16 cellular contexts compared by ENCODE assay signal in genomic region chr13:65336106-65336603, GRCh38.
"Had no signal": no experiment of that assay in that cellular context is flagged by ENCODE, and none has a peak within 500 bp of the region (broad histone marks: within the 10 kb centered on the region; RNA-seq: fewer than 3 reads in every experiment).

No MANE protein-coding gene starts in this region.

- H3K27ac Mint-ChIP-seq: activated CD4-positive, alpha-beta memory T cell treated with anti-CD3 and anti-CD28 coated beads, Interleukin-2, amount 10 ng/mL, durations not matched to agents 7 days and 5 days; activated CD8-positive, alpha-beta memory T cell treated with anti-CD3 and anti-CD28 coated beads, Interleukin-2, amount 10 ng/mL, durations not matched to agents 7 days and 5 days; activated naive CD4-positive, alpha-beta T cell treated with anti-CD3 and anti-CD28 coated beads for 36 hours; mesothelial cell of epicardium; nephron; stimulated activated naive CD8-positive, alpha-beta T cell treated with anti-CD3 and anti-CD28 coated beads, Interleukin-15, Interleukin-2, amounts not matched to agents 100 ng/mL and 50 ng/mL, for 24 hours; T-helper 2 cell treated with Interferon-gamma antibody and Interleukin-4, amounts not matched to agents 5 μg/mL and 100 μg/mL, for 36 hours had no signal

- H3K27me3 ChIP-seq: ascending aorta, right atrium auricular region, tibial nerve had no signal

- H3K36me3 Mint-ChIP-seq: activated CD8-positive, alpha-beta memory T cell treated with anti-CD3 and anti-CD28 coated beads, Interleukin-2, amount 10 ng/mL, durations not matched to agents 7 days and 5 days had no signal

- H3K36me3 ChIP-seq: ascending aorta, right atrium auricular region, tibial nerve had no signal

- H3K9me3 Mint-ChIP-seq: activated CD4-positive, alpha-beta memory T cell treated with anti-CD3 and anti-CD28 coated beads, Interleukin-2, amount 10 ng/mL, durations not matched to agents 7 days and 5 days; activated naive CD4-positive, alpha-beta T cell treated with anti-CD3 and anti-CD28 coated beads for 36 hours; nephron had no signal

- H3K4me1 ChIP-seq: ascending aorta, right atrium auricular region, tibial nerve had no signal

- H3K9me3 ChIP-seq: ascending aorta, right atrium auricular region, tibial nerve had no signal

- DNase-seq: activated CD4-positive, alpha-beta memory T cell treated with anti-CD3 and anti-CD28 coated beads, Interleukin-2, amount 10 ng/mL, durations not matched to agents 7 days and 5 days; activated CD4-positive, alpha-beta T cell treated with anti-CD3 and anti-CD28 coated beads for 48 hours; activated CD4-positive, CD25-positive, alpha-beta regulatory T cell; activated CD8-positive, alpha-beta memory T cell treated with anti-CD3 and anti-CD28 coated beads, Interleukin-2, amount 10 ng/mL, durations not matched to agents 7 days and 5 days; activated naive CD4-positive, alpha-beta T cell treated with anti-CD3 and anti-CD28 coated beads for 36 hours; cerebellar nuclear complex; cortex of kidney; nucleus accumbens had no signal

- H3K27ac ChIP-seq: ascending aorta, right atrium auricular region, tibial nerve had no signal

- H3K4me1 Mint-ChIP-seq: activated CD4-positive, alpha-beta memory T cell treated with anti-CD3 and anti-CD28 coated beads, Interleukin-2, amount 10 ng/mL, durations not matched to agents 7 days and 5 days; activated CD8-positive, alpha-beta memory T cell treated with anti-CD3 and anti-CD28 coated beads, Interleukin-2, amount 10 ng/mL, durations not matched to agents 7 days and 5 days had no signal

- H3K27me3 Mint-ChIP-seq: activated CD4-positive, alpha-beta memory T cell treated with anti-CD3 and anti-CD28 coated beads, Interleukin-2, amount 10 ng/mL, durations not matched to agents 7 days and 5 days; activated CD8-positive, alpha-beta memory T cell treated with anti-CD3 and anti-CD28 coated beads, Interleukin-2, amount 10 ng/mL, durations not matched to agents 7 days and 5 days; stimulated activated naive CD8-positive, alpha-beta T cell treated with anti-CD3 and anti-CD28 coated beads, Interleukin-15, Interleukin-2, amounts not matched to agents 100 ng/mL and 50 ng/mL, for 24 hours had no signal

- H3K4me3 ChIP-seq: ascending aorta, lung, right atrium auricular region, tibial nerve had no signal

- H3K4me3 Mint-ChIP-seq: activated CD4-positive, alpha-beta memory T cell treated with anti-CD3 and anti-CD28 coated beads, Interleukin-2, amount 10 ng/mL, durations not matched to agents 7 days and 5 days; activated CD8-positive, alpha-beta memory T cell treated with anti-CD3 and anti-CD28 coated beads, Interleukin-2, amount 10 ng/mL, durations not matched to agents 7 days and 5 days; activated naive CD4-positive, alpha-beta T cell treated with anti-CD3 and anti-CD28 coated beads for 36 hours; mesothelial cell of epicardium; nephron; stimulated activated naive CD8-positive, alpha-beta T cell treated with anti-CD3 and anti-CD28 coated beads, Interleukin-15, Interleukin-2, amounts not matched to agents 100 ng/mL and 50 ng/mL, for 24 hours; T-helper 2 cell treated with Interferon-gamma antibody and Interleukin-4, amounts not matched to agents 5 μg/mL and 100 μg/mL, for 36 hours had no signal
